In the genomic region with DNA sequence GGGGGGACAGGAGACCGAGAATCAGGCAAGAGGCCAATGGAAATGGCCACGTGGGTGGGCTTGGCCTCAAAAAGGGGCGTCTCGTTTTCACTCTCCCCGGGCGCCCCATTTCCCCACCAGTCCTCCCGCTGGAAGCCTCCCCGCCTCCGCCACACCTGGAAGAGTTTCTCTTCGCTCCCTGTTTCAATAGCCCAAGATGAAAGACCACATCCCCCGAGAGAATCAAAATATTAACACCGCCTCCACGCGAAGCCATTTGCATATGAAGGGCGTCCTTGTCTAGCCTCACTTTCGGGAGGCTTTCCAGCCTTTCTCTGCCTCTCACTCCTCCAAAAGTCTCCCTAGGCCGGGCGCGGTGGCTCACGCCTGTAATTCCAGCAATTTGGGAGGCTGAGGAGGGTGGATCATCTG, we compare ENCODE assay signal across 3 cellular contexts.
TF ChIP-seq lines count a peak whose summit lies in the region.

No MANE protein-coding gene starts in this region.

TF ChIP-seq in A549, 52 proteins besides CTCF, POLR2A, EP300 and RAD21:
- TF ChIP-seq ELK1 (IDR thresholded peaks at IDR 0.05; ENCODE audit: low read depth, low read length) (no peak), ZFP36 (IDR thresholded peaks at IDR 0.05; ENCODE audit: borderline replicate concordance, partially characterized antibody) (no peak), JUNB (IDR thresholded peaks at IDR 0.05) (no peak), KDM1A (IDR thresholded peaks at IDR 0.05; ENCODE audit: low read depth) (no peak)

TF ChIP-seq in GM12891, 5 proteins besides CTCF, POLR2A, EP300 and RAD21:
- TF ChIP-seq PAX5 (IDR thresholded peaks at IDR 0.05; ENCODE audit: insufficient read depth, low read length, severe bottlenecking) (no peak), POU2F2 (IDR thresholded peaks at IDR 0.05; ENCODE audit: low read depth, low read length) (peak; percentile 58; the same call in 1 of the 2 replicates)

TF ChIP-seq in HepG2, 621 proteins besides CTCF, POLR2A, EP300 and RAD21:
- TF ChIP-seq BRD4 (CRISPR knock-in tag; IDR thresholded peaks at IDR 0.05): no peak
- TF ChIP-seq PAWR (CRISPR knock-in tag; IDR thresholded peaks at IDR 0.05; ENCODE audit: borderline replicate concordance): no peak
- TF ChIP-seq, protein P1, sequence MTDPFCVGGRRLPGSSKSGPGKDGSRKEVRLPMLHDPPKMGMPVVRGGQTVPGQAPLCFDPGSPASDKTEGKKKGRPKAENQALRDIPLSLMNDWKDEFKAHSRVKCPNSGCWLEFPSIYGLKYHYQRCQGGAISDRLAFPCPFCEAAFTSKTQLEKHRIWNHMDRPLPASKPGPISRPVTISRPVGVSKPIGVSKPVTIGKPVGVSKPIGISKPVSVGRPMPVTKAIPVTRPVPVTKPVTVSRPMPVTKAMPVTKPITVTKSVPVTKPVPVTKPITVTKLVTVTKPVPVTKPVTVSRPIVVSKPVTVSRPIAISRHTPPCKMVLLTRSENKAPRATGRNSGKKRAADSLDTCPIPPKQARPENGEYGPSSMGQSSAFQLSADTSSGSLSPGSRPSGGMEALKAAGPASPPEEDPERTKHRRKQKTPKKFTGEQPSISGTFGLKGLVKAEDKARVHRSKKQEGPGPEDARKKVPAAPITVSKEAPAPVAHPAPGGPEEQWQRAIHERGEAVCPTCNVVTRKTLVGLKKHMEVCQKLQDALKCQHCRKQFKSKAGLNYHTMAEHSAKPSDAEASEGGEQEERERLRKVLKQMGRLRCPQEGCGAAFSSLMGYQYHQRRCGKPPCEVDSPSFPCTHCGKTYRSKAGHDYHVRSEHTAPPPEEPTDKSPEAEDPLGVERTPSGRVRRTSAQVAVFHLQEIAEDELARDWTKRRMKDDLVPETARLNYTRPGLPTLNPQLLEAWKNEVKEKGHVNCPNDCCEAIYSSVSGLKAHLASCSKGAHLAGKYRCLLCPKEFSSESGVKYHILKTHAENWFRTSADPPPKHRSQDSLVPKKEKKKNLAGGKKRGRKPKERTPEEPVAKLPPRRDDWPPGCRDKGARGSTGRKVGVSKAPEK (CRISPR knock-in tag; IDR thresholded peaks at IDR 0.05; ENCODE audit: borderline replicate concordance): no peak
- no peak for TF ChIP-seq SIX4 (CRISPR knock-in tag; IDR thresholded peaks at IDR 0.05)
- TF ChIP-seq ZNF225 (CRISPR knock-in tag; IDR thresholded peaks at IDR 0.05): no peak
- no peak for TF ChIP-seq EEA1 (CRISPR knock-in tag; IDR thresholded peaks at IDR 0.05; ENCODE audit: borderline replicate concordance)
- TF ChIP-seq GATA4 (IDR thresholded peaks at IDR 0.05; ENCODE audit: borderline replicate concordance, low read depth): no peak
TF ChIP-seq in HepG2: peak in this region for 0.
